In the genomic region with DNA sequence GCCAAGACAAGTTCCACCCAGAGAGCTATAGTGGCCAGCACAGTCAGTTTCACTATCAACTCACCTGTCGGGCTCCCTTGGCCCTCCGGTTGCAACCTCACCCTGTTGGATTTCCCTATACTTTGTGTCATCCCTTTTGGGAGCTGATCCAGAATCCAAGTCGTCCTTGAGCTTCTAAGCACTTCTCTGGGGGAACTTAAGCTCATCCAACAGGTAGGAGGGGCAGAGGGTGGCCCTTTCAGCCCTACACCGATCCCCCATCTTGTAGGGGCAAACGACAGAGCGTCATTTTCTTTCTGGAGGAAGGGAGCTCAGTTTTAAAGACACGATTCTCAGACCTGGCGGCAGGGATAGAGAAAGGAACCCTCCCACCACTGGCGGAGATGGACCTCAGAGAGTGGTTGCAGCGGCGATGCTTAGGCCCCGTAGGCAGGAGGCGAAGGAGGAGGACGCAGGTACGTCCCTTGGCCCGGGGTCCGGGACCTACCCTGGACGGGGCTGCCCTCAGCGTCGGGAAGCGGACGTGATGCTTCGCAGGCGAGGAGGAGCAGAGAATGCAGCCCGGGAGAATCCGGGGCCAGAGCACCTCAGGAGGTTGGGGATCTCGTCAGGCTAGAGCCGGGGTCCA, we compare ENCODE assay signal across 8 cellular contexts. TPM values are rescaled to one million over a fixed set of nuclear protein-coding genes. Genes with fewer than 3 reads are reported as not detected.
DNase-seq lines count a peak whose midpoint lies in the region; ATAC-seq, FAIRE-seq and TF ChIP-seq lines count a peak whose summit lies in the region.

No MANE protein-coding gene starts in this region.

- H3K36me3 ChIP-seq in SK-N-MC (ENCODE audit: insufficient read depth, low read length) (no peaks in the 10 kb centered on the region), endothelial cell of umbilical vein (ENCODE audit: control insufficient read depth in 2 of 2, extremely low read depth in 1 of 2, insufficient read depth in 2 of 2, low read length in 2 of 2) (no peaks in the 10 kb centered on the region), muscle layer of duodenum (ENCODE audit: control insufficient read depth in 1 of 2, insufficient read depth in 2 of 2, low read length in 2 of 2) (peaks cover 0 to 6% of the 10 kb centered on the region in 2 donors)

- H3K27me3 ChIP-seq in endothelial cell of umbilical vein (ENCODE audit: control insufficient read depth in 2 of 2, insufficient read depth in 2 of 2, low read length in 2 of 2) (no peaks in the 10 kb centered on the region), muscle layer of duodenum (ENCODE audit: low read depth, low read length) (no peaks in the 10 kb centered on the region)

- CTCF ChIA-PET in endothelial cell of umbilical vein (lab: Charles Lee), result interaction anchor here (0.6 to 1.4 kb wide), 9 partner anchors 11 to 88 kb away, joined by 3 to 7 read pairs (median 5); partner anchors contain the start of genes ENDOG, PKN3 and TBC1D13

- POLR2A ChIA-PET in endothelial cell of umbilical vein (lab: Charles Lee), result no interaction called here

- no peaks in the 10 kb centered on the region for H4K20me1 ChIP-seq in endothelial cell of umbilical vein (replicated peaks; ENCODE audit: control insufficient read depth, extremely low read depth, insufficient read depth, low read length)

- H3K4me2 ChIP-seq in endothelial cell of umbilical vein (ENCODE audit: insufficient read depth, low read length), result peak overlapping the region; percentile 56

- no peaks in the 10 kb centered on the region for H3K79me2 ChIP-seq in endothelial cell of umbilical vein (ENCODE audit: control insufficient read depth, insufficient read depth, low read length)

- BruUV-seq in endothelial cell of umbilical vein (replicated peaks; lab: Mats Ljungman, UMichigan), result TSS peak; percentile 57

- H3K9me3 ChIP-seq in SK-N-MC (ENCODE audit: low read depth, low read length), result no peaks in the 10 kb centered on the region
- no peaks in the 10 kb centered on the region for H3K9me3 ChIP-seq in endothelial cell of umbilical vein (replicated peaks; ENCODE audit: control insufficient read depth, insufficient read depth, low read length)
- no peaks in the 10 kb centered on the region for H3K9me3 ChIP-seq in muscle layer of duodenum (ENCODE audit: control insufficient read depth in 1 of 2, low read length in 2 of 2)

- H3K4me1 ChIP-seq in endothelial cell of umbilical vein (ENCODE audit: control insufficient read depth, extremely low read depth, insufficient read depth, low read length) (peaks cover 7% of the 10 kb centered on the region), muscle layer of duodenum (ENCODE audit: control insufficient read depth in 1 of 2, insufficient read depth in 2 of 2, low read length in 2 of 2) (peaks cover 0 to 15% of the 10 kb centered on the region in 2 donors)

- intact Hi-C loops in endothelial cell of umbilical vein (cut with micrococcal nuclease), result loop anchor here (1.0 kb wide), 2 partner anchors 47 to 136 kb away; partner anchors contain the start of gene ZDHHC12

- TF ChIP-seq CTCF in endothelial cell of umbilical vein (IDR thresholded peaks at IDR 0.05; ENCODE audit: extremely low read depth in 1 of 2, insufficient read depth in 1 of 2, low read depth in 1 of 2, low read length in 2 of 2), result no peak

- peak overlapping the region; percentile 86 for H3K4me3 ChIP-seq in SK-N-MC
- H3K4me3 ChIP-seq in endothelial cell of umbilical vein (replicated peaks in 1 of 3; ENCODE audit: insufficient read depth in 1 of 3, low read depth in 1 of 3, low read length in 3 of 3), result peak overlapping the region; percentile 49 to 86 (median 66)
- peak overlapping the region; percentile 96 to 97 for H3K4me3 ChIP-seq in muscle layer of duodenum (ENCODE audit: low read depth in 1 of 2, low read length in 2 of 2)

- FAIRE-seq in endothelial cell of umbilical vein (lab: Jason Lieb, UNC), result no peak

- no peaks in the 10 kb centered on the region for H3K9me1 ChIP-seq in endothelial cell of umbilical vein (replicated peaks; ENCODE audit: control insufficient read depth, extremely low read depth, insufficient read depth, low read length)

- H3K27ac ChIP-seq in SK-N-MC (peak overlapping the region; percentile 5; the same call in 1 of the 2 replicates), endothelial cell of umbilical vein (ENCODE audit: insufficient read depth, low read depth, low read length) (peak overlapping the region; percentile 39), muscle layer of duodenum (ENCODE audit: low read length) (peak overlapping the region; percentile 84)

- dilution Hi-C loops in endothelial cell of umbilical vein (cut with MboI; ENCODE audit: extremely low pct_ligation_motif_present, low sequenced_read_pairs), result no loop called here

- peak; percentile 23 for DNase-seq in activated CD4-positive, alpha-beta T cell treated with anti-CD3 and anti-CD28 coated beads, Interleukin-2, amount 50 U/mL, for 1 hour
- no peak for DNase-seq in activated CD4-positive, alpha-beta T cell treated with anti-CD3 and anti-CD28 coated beads, Interleukin-2, amount 50 U/mL, for 4 hours
- DNase-seq in SK-N-MC (ENCODE audit: low read depth, low spot score) (no peak), endothelial cell of umbilical vein (ENCODE audit: low read depth, low spot score) (peak; percentile 62), retina (no peak), DMS114 treated with DMSO at 0.1 percent for 48 hours (lab: John Stamatoyannopoulos, UW; ENCODE audit: unreplicated experiment) (no peak)

- peak overlapping the region; percentile 85 for H3K9ac ChIP-seq in SK-N-MC (ENCODE audit: insufficient read length)
- H3K9ac ChIP-seq in endothelial cell of umbilical vein (replicated peaks; ENCODE audit: extremely low read depth, insufficient read depth, low read length), result peak overlapping the region; percentile 83

- H2AFZ ChIP-seq in endothelial cell of umbilical vein (ENCODE audit: low read depth, low read length), result peak overlapping the region; percentile 77

- ATAC-seq in HG02943 (IDR thresholded peaks at IDR 0.05; ENCODE audit: low read depth, unreplicated experiment), result peak; percentile 9

- no peak for TF ChIP-seq POLR2A in endothelial cell of umbilical vein (IDR thresholded peaks at IDR 0.05; ENCODE audit: low read depth, low read length)

TF ChIP-seq in endothelial cell of umbilical vein, 7 proteins besides CTCF, POLR2A, EP300 and RAD21 (continues in another document):
- TF ChIP-seq MYC (IDR thresholded peaks at IDR 0.05; ENCODE audit: low read depth, low read length) (no peak), POLR2AphosphoS5 (IDR thresholded peaks at IDR 0.05; ENCODE audit: insufficient read depth, low read depth, low read length) (no peak), EZH2 (IDR thresholded peaks at IDR 0.05; ENCODE audit: borderline replicate concordance, low read depth, low read length, severe bottlenecking) (no peak)

RNA-seq across cellular contexts. Expression of gene ZER1, which starts 0.5 kb away (rescaled TPM):
- total RNA-seq in endothelial cell of umbilical vein, result 23.0 and 24.9 TPM in 2 replicates
- 29.9 and 45.5 TPM in 2 replicates for polyA plus RNA-seq in endothelial cell of umbilical vein
- 27.0 and 31.9 TPM in 2 replicates for polyA plus RNA-seq in endothelial cell of umbilical vein (2011; cell fraction: cytosol; rRNA removed)
- polyA plus RNA-seq in endothelial cell of umbilical vein (2011; cell fraction: nucleus; rRNA removed), result 25.4 and 31.8 TPM in 2 replicates
- polyA plus RNA-seq in endothelial cell of umbilical vein (2012), result 16.5 and 19.6 TPM in 2 replicates
- polyA minus RNA-seq in endothelial cell of umbilical vein, result 35.0 and 45.4 TPM in 2 replicates
- 25.9 TPM for polyA minus RNA-seq in endothelial cell of umbilical vein (2011; cell fraction: cytosol; rRNA and poly(A)+ RNA removed)
- polyA minus RNA-seq in endothelial cell of umbilical vein (2011; cell fraction: nucleus; rRNA and poly(A)+ RNA removed), result 14.7 and 17.0 TPM in 2 replicates

RNA-seq across cellular contexts. Expression of gene TBC1D13, which starts 15.8 kb away (rescaled TPM):
- total RNA-seq in endothelial cell of umbilical vein, result 34.9 and 35.1 TPM in 2 replicates
- polyA plus RNA-seq in endothelial cell of umbilical vein, result 41.9 and 43.9 TPM in 2 replicates
- 35.9 and 40.9 TPM in 2 replicates for polyA plus RNA-seq in endothelial cell of umbilical vein (2011; cell fraction: cytosol; rRNA removed)
- 44.8 and 47.7 TPM in 2 replicates for polyA plus RNA-seq in endothelial cell of umbilical vein (2011; cell fraction: nucleus; rRNA removed)
- polyA plus RNA-seq in endothelial cell of umbilical vein (2012), result 31.9 and 33.8 TPM in 2 replicates
- 33.2 and 42.0 TPM in 2 replicates for polyA minus RNA-seq in endothelial cell of umbilical vein
- 11.6 TPM for polyA minus RNA-seq in endothelial cell of umbilical vein (2011; cell fraction: cytosol; rRNA and poly(A)+ RNA removed)
- 10.9 and 13.1 TPM in 2 replicates for polyA minus RNA-seq in endothelial cell of umbilical vein (2011; cell fraction: nucleus; rRNA and poly(A)+ RNA removed)

RNA-seq across cellular contexts. Expression of gene ENDOG, which starts 47.1 kb away (rescaled TPM):
- 17.9 and 18.0 TPM in 2 replicates for total RNA-seq in endothelial cell of umbilical vein
- polyA plus RNA-seq in endothelial cell of umbilical vein, result 21.1 and 26.4 TPM in 2 replicates
- polyA plus RNA-seq in endothelial cell of umbilical vein (2011; cell fraction: cytosol; rRNA removed), result 15.2 and 16.0 TPM in 2 replicates
- 6.8 and 7.7 TPM in 2 replicates for polyA plus RNA-seq in endothelial cell of umbilical vein (2011; cell fraction: nucleus; rRNA removed)
- polyA plus RNA-seq in endothelial cell of umbilical vein (2012), result 7.2 and 9.2 TPM in 2 replicates
- polyA minus RNA-seq in endothelial cell of umbilical vein, result 6.4 and 7.1 TPM in 2 replicates
- 49.8 TPM for polyA minus RNA-seq in endothelial cell of umbilical vein (2011; cell fraction: cytosol; rRNA and poly(A)+ RNA removed)
- 1.4 and 2.2 TPM in 2 replicates for polyA minus RNA-seq in endothelial cell of umbilical vein (2011; cell fraction: nucleus; rRNA and poly(A)+ RNA removed)

RNA-seq across cellular contexts. Expression of gene ZDHHC12, which starts 47.3 kb away (rescaled TPM):
- total RNA-seq in endothelial cell of umbilical vein, result 28.8 and 31.1 TPM in 2 replicates
- polyA plus RNA-seq in endothelial cell of umbilical vein, result 62.0 and 86.1 TPM in 2 replicates
- polyA plus RNA-seq in endothelial cell of umbilical vein (2011; cell fraction: cytosol; rRNA removed), result 37.2 and 63.3 TPM in 2 replicates
- polyA plus RNA-seq in endothelial cell of umbilical vein (2011; cell fraction: nucleus; rRNA removed), result 18.7 and 18.9 TPM in 2 replicates
- polyA plus RNA-seq in endothelial cell of umbilical vein (2012), result 23.6 and 23.9 TPM in 2 replicates
- polyA minus RNA-seq in endothelial cell of umbilical vein, result 22.3 and 32.5 TPM in 2 replicates
- polyA minus RNA-seq in endothelial cell of umbilical vein (2011; cell fraction: cytosol; rRNA and poly(A)+ RNA removed), result 67.2 TPM
- 5.3 and 7.6 TPM in 2 replicates for polyA minus RNA-seq in endothelial cell of umbilical vein (2011; cell fraction: nucleus; rRNA and poly(A)+ RNA removed)

RNA-seq across cellular contexts. Expression of gene SPOUT1, which starts 58.4 kb away (rescaled TPM):
- total RNA-seq in endothelial cell of umbilical vein, result 51.6 and 59.3 TPM in 2 replicates
- polyA plus RNA-seq in endothelial cell of umbilical vein, result 50.4 and 51.4 TPM in 2 replicates
- 34.2 and 38.7 TPM in 2 replicates for polyA plus RNA-seq in endothelial cell of umbilical vein (2011; cell fraction: cytosol; rRNA removed)
- 71.3 and 80.1 TPM in 2 replicates for polyA plus RNA-seq in endothelial cell of umbilical vein (2011; cell fraction: nucleus; rRNA removed)
- polyA plus RNA-seq in endothelial cell of umbilical vein (2012), result 35.6 and 37.8 TPM in 2 replicates
- 31.5 and 35.9 TPM in 2 replicates for polyA minus RNA-seq in endothelial cell of umbilical vein
- 27.5 TPM for polyA minus RNA-seq in endothelial cell of umbilical vein (2011; cell fraction: cytosol; rRNA and poly(A)+ RNA removed)
- 14.3 and 17.9 TPM in 2 replicates for polyA minus RNA-seq in endothelial cell of umbilical vein (2011; cell fraction: nucleus; rRNA and poly(A)+ RNA removed)

Comparison
In these comparisons a context has a peak if more than half of its experiments do, and no peak if none do; other contexts are left out.
1. DNase-seq: peak in activated CD4-positive, alpha-beta T cell treated with anti-CD3 and anti-CD28 coated beads, Interleukin-2, amount 50 U/mL, for 1 hour (single experiment) and endothelial cell of umbilical vein (single experiment); none in activated CD4-positive, alpha-beta T cell treated with anti-CD3 and anti-CD28 coated beads, Interleukin-2, amount 50 U/mL, for 4 hours (0 of 2), SK-N-MC (single experiment), retina (single experiment) and DMS114 treated with DMSO at 0.1 percent for 48 hours (single experiment).
2. H3K27ac ChIP-seq: peak in every context shown above with its lines; median percentile 84 in muscle layer of duodenum; 39 in endothelial cell of umbilical vein; 5 in SK-N-MC.
3. Peak in every context shown above with its lines, with median percentiles within 50 percentile points of each other: H3K4me3 ChIP-seq.